ENCODE assay signal across 25 cellular contexts in the genomic region with DNA sequence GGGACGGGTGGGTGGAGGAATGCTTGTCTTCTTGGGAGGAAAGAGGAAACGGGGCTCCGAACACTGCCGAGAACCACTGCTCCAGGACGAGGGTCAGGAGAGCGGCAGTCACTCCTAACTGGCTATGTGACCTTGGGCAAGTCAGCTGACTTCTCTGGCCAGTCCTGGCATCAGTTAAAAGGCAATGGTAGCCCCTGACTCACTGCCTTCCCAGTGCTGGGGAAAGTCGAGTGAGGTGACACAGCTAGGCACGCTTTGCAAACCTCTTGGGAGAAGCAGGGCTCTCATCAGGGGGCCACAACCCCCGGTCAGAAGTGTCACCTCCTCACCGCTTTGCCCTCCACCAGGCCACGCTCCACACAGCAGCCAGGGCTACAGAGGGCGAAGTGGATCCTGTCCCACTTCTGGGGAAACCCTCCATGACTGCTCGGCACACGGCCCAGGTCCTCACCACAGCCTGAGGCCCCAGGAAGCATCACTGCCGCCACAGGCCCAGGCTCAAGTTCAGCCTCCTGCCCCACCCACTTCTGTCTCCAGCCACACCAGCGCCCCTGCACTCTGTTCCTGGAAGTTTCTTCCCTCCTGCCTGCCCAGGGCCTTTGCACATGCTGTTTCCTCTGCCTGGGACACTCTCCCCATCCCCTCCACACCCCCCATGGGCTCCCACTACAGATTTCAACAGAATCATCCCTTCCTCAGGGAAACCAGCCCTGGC. TPM values are rescaled to one million over a fixed set of nuclear protein-coding genes. Genes with fewer than 3 reads are reported as not detected.
DNase-seq lines count a peak whose midpoint lies in the region; ATAC-seq and TF ChIP-seq lines count a peak whose summit lies in the region.
"Had no signal": no experiment of that assay in that cellular context is flagged by ENCODE, and none has a peak within 500 bp of the region (broad histone marks: within the 10 kb centered on the region; RNA-seq: fewer than 3 reads in every experiment).

No MANE protein-coding gene starts in this region.

- 81% methylated on average over 16 of the region's 16 CpGs for WGBS in mesenchymal stem cell

- H2BK15ac ChIP-seq in mesenchymal stem cell (ENCODE audit: low read depth, poor library complexity, severe bottlenecking): no peak overlapping the region

- no peak overlapping the region for H3K4ac ChIP-seq in mesenchymal stem cell (ENCODE audit: low read depth in 1 of 2, low read length in 2 of 2)

- H3K23ac ChIP-seq in mesenchymal stem cell (ENCODE audit: low read length in 2 of 2): no peak overlapping the region

- no peaks in the 10 kb centered on the region for H3K9me3 Mint-ChIP-seq in activated CD8-positive, alpha-beta memory T cell treated with anti-CD3 and anti-CD28 coated beads, Interleukin-2, amount 10 ng/mL, durations not matched to agents 7 days and 5 days (ENCODE audit: low read depth)
- H3K9me3 Mint-ChIP-seq in activated naive CD8-positive, alpha-beta T cell treated with anti-CD3 and anti-CD28 coated beads, Interleukin-2, amount 10 ng/mL, durations not matched to agents 7 days and 5 days: no peaks in the 10 kb centered on the region
- H3K9me3 Mint-ChIP-seq in neural progenitor cell: no peaks in the 10 kb centered on the region
- H3K9me3 Mint-ChIP-seq: memory B cell; naive thymus-derived CD4-positive, alpha-beta T cell; T-helper 2 cell treated with Interferon-gamma antibody and Interleukin-4, amounts not matched to agents 5 μg/mL and 100 μg/mL, for 36 hours had no signal

- no peak overlapping the region for H3K9ac ChIP-seq in neural progenitor cell
- H3K9ac ChIP-seq in mesenchymal stem cell (ENCODE audit: low read length): no peak overlapping the region

- H3K9me3 ChIP-seq in HEK293 (ENCODE audit: control insufficient read depth, insufficient read depth, low read depth, low read length) (no peaks in the 10 kb centered on the region), neural progenitor cell (ENCODE audit: low read depth) (no peaks in the 10 kb centered on the region), mesenchymal stem cell (ENCODE audit: control insufficient read depth, low read length) (no peaks in the 10 kb centered on the region)
- H3K9me3 ChIP-seq: BE2C, HAP-1, upper lobe of left lung had no signal

- no peaks in the 10 kb centered on the region for H3K79me2 ChIP-seq in neural progenitor cell (ENCODE audit: low read depth)

- H3K18ac ChIP-seq in mesenchymal stem cell (ENCODE audit: low read depth in 1 of 2, low read length in 2 of 2): no peak overlapping the region

- DNase-seq in activated CD8-positive, alpha-beta memory T cell treated with anti-CD3 and anti-CD28 coated beads, Interleukin-2, amount 10 ng/mL, durations not matched to agents 7 days and 5 days: no peak
- DNase-seq in activated CD8-positive, alpha-beta memory T cell treated with anti-CD3 and anti-CD28 coated beads, Interleukin-2, amount 50 U/mL, for 4 hours: no peak
- DNase-seq in activated naive CD8-positive, alpha-beta T cell treated with anti-CD3 and anti-CD28 coated beads, Interleukin-2, amount 10 ng/mL, durations not matched to agents 7 days and 5 days: no peak
- no peak for DNase-seq in neural progenitor cell (ENCODE audit: low spot score)
- DNase-seq in mesenchymal stem cell: no peak
- no peak for DNase-seq in pons (ENCODE audit: low spot score)
- no peak for DNase-seq in SHP77 (lab: John Stamatoyannopoulos, UW)
- DNase-seq: 8988T; BE2C; dermis blood vessel endothelial cell; foreskin melanocyte; GDM1; naive thymus-derived CD4-positive, alpha-beta T cell; NCI-H146; NCI-H2171; NCI-H69; upper lobe of left lung had no signal

- H3K4me3 ChIP-seq in HEK293 (ENCODE audit: low read depth, low read length): no peak overlapping the region
- no peak overlapping the region for H3K4me3 ChIP-seq in neural progenitor cell
- H3K4me3 ChIP-seq in mesenchymal stem cell (ENCODE audit: insufficient read depth in 1 of 2, low read depth in 1 of 2, low read length in 2 of 2): no peak overlapping the region
- H3K4me3 ChIP-seq: HAP-1, upper lobe of left lung had no signal

- H3K79me1 ChIP-seq in mesenchymal stem cell (replicated peaks; ENCODE audit: low read length, poor library complexity, severe bottlenecking): no peaks in the 10 kb centered on the region

- CTCF ChIA-PET in activated CD8-positive, alpha-beta memory T cell treated with anti-CD3 and anti-CD28 coated beads, Interleukin-2, amount 10 ng/mL, durations not matched to agents 7 days and 5 days (lab: Charles Lee): interaction anchor here (1.3 to 1.9 kb wide), 4 partner anchors 15 to 54 kb away, joined by 3 to 5 read pairs (median 4); no protein-coding TSS in a partner anchor
- CTCF ChIA-PET in HEK293 (lab: Yijun Ruan, JAX): interaction anchor here (0.6 to 1.2 kb wide), 2 partner anchors 8 to 87 kb away, joined by 3 to 4 read pairs; no protein-coding TSS in a partner anchor

- no peaks in the 10 kb centered on the region for H4K20me1 ChIP-seq in neural progenitor cell (ENCODE audit: low read depth)

- H2AK5ac ChIP-seq in mesenchymal stem cell (ENCODE audit: low read length, severe bottlenecking): no peak overlapping the region

- H3K36me3 Mint-ChIP-seq in activated CD8-positive, alpha-beta memory T cell treated with anti-CD3 and anti-CD28 coated beads, Interleukin-2, amount 10 ng/mL, durations not matched to agents 7 days and 5 days: peaks cover 75% of the 10 kb centered on the region
- H3K36me3 Mint-ChIP-seq in activated naive CD8-positive, alpha-beta T cell treated with anti-CD3 and anti-CD28 coated beads, Interleukin-2, amount 10 ng/mL, durations not matched to agents 7 days and 5 days: peaks cover 49% of the 10 kb centered on the region
- H3K36me3 Mint-ChIP-seq in neural progenitor cell: no peaks in the 10 kb centered on the region
- H3K36me3 Mint-ChIP-seq: memory B cell had no signal

- no peak overlapping the region for H4K91ac ChIP-seq in mesenchymal stem cell (ENCODE audit: low read length)

- H4K8ac ChIP-seq in mesenchymal stem cell (ENCODE audit: low read length): no peak overlapping the region

- no peak overlapping the region for H3K14ac ChIP-seq in mesenchymal stem cell (ENCODE audit: low read length in 2 of 2)

- H3F3A ChIP-seq in neural progenitor cell (ENCODE audit: low read depth): no peaks in the 10 kb centered on the region

- H2AFZ ChIP-seq in neural progenitor cell (replicated peaks) (no peak overlapping the region), mesenchymal stem cell (ENCODE audit: low read depth, low read length) (no peak overlapping the region)

- H3K27me3 Mint-ChIP-seq in activated CD8-positive, alpha-beta memory T cell treated with anti-CD3 and anti-CD28 coated beads, Interleukin-2, amount 10 ng/mL, durations not matched to agents 7 days and 5 days: no peaks in the 10 kb centered on the region
- no peaks in the 10 kb centered on the region for H3K27me3 Mint-ChIP-seq in activated naive CD8-positive, alpha-beta T cell treated with anti-CD3 and anti-CD28 coated beads, Interleukin-2, amount 10 ng/mL, durations not matched to agents 7 days and 5 days
- H3K27me3 Mint-ChIP-seq in neural progenitor cell (ENCODE audit: insufficient read depth, low read depth): peaks cover 9% of the 10 kb centered on the region
- H3K27me3 Mint-ChIP-seq: memory B cell; naive thymus-derived CD4-positive, alpha-beta T cell had no signal

- TF ChIP-seq CTCF in HEK293 (tag by site-specific recombination; IDR thresholded peaks at IDR 0.05): no peak
- no peak for TF ChIP-seq CTCF in neural progenitor cell (IDR thresholded peaks at IDR 0.05)

- peak; percentile 21 for ATAC-seq in activated CD8-positive, alpha-beta memory T cell treated with anti-CD3 and anti-CD28 coated beads, Interleukin-2, amount 10 ng/mL, durations not matched to agents 7 days and 5 days
- peak; percentile 22 for ATAC-seq in activated naive CD8-positive, alpha-beta T cell treated with anti-CD3 and anti-CD28 coated beads, Interleukin-2, amount 10 ng/mL, durations not matched to agents 7 days and 5 days (ENCODE audit: low read depth)
- ATAC-seq: naive thymus-derived CD4-positive, alpha-beta T cell had no signal

- peaks cover 64% of the 10 kb centered on the region for H3K4me1 Mint-ChIP-seq in activated CD8-positive, alpha-beta memory T cell treated with anti-CD3 and anti-CD28 coated beads, Interleukin-2, amount 10 ng/mL, durations not matched to agents 7 days and 5 days
- H3K4me1 Mint-ChIP-seq in activated naive CD8-positive, alpha-beta T cell treated with anti-CD3 and anti-CD28 coated beads, Interleukin-2, amount 10 ng/mL, durations not matched to agents 7 days and 5 days: peaks cover 26% of the 10 kb centered on the region
- H3K4me1 Mint-ChIP-seq in neural progenitor cell: peaks cover 13% of the 10 kb centered on the region

- POLR2A ChIA-PET in HEK293 (lab: Yijun Ruan, JAX): interaction anchor here (0.6 kb wide), 1 partner anchor 12 kb away, joined by 4 read pairs; no protein-coding TSS in a partner anchor
- POLR2A ChIA-PET in activated naive CD8-positive, alpha-beta T cell treated with anti-CD3 and anti-CD28 coated beads, Interleukin-2, amount 10 ng/mL, durations not matched to agents 7 days and 5 days (lab: Charles Lee): interaction anchor here (1.2 to 2.9 kb wide), 5 partner anchors 9 to 16 kb away, joined by 3 to 13 read pairs (median 6); a partner anchor contains a TSS

- no peak overlapping the region for H2BK12ac ChIP-seq in mesenchymal stem cell (ENCODE audit: low read length in 2 of 2)

- no peak overlapping the region for H3K27ac ChIP-seq in HEK293 (ENCODE audit: extremely low read depth, low read depth, low read length)
- H3K27ac ChIP-seq in neural progenitor cell: no peak overlapping the region
- no peak overlapping the region for H3K27ac ChIP-seq in mesenchymal stem cell (ENCODE audit: low read length, poor library complexity, severe bottlenecking)
- H3K27ac ChIP-seq: epithelial cell of prostate, upper lobe of left lung had no signal

- no peak overlapping the region for H2BK120ac ChIP-seq in mesenchymal stem cell (ENCODE audit: low read depth, low read length)

- no peak overlapping the region for H3K4me3 Mint-ChIP-seq in activated CD8-positive, alpha-beta memory T cell treated with anti-CD3 and anti-CD28 coated beads, Interleukin-2, amount 10 ng/mL, durations not matched to agents 7 days and 5 days
- no peak overlapping the region for H3K4me3 Mint-ChIP-seq in activated naive CD8-positive, alpha-beta T cell treated with anti-CD3 and anti-CD28 coated beads, Interleukin-2, amount 10 ng/mL, durations not matched to agents 7 days and 5 days
- no peak overlapping the region for H3K4me3 Mint-ChIP-seq in neural progenitor cell
- H3K4me3 Mint-ChIP-seq: memory B cell; naive thymus-derived CD4-positive, alpha-beta T cell; T-helper 2 cell treated with Interferon-gamma antibody and Interleukin-4, amounts not matched to agents 5 μg/mL and 100 μg/mL, for 36 hours had no signal

- H3K27ac Mint-ChIP-seq in activated CD8-positive, alpha-beta memory T cell treated with anti-CD3 and anti-CD28 coated beads, Interleukin-2, amount 10 ng/mL, durations not matched to agents 7 days and 5 days: peak overlapping the region; percentile 65
- H3K27ac Mint-ChIP-seq in activated naive CD8-positive, alpha-beta T cell treated with anti-CD3 and anti-CD28 coated beads, Interleukin-2, amount 10 ng/mL, durations not matched to agents 7 days and 5 days: peak overlapping the region; percentile 64
- peak overlapping the region; percentile 72 for H3K27ac Mint-ChIP-seq in neural progenitor cell
- H3K27ac Mint-ChIP-seq: memory B cell, progenitor cell of endocrine pancreas had no signal

- no peaks in the 10 kb centered on the region for H3K36me3 ChIP-seq in HEK293 (ENCODE audit: control insufficient read depth in 2 of 2, insufficient read depth in 1 of 2, low read length in 2 of 2)
- H3K36me3 ChIP-seq in neural progenitor cell: no peaks in the 10 kb centered on the region
- H3K36me3 ChIP-seq in mesenchymal stem cell (ENCODE audit: control insufficient read depth in 1 of 2, insufficient read depth in 2 of 2, low read depth in 1 of 2, low read length in 2 of 2): no peaks in the 10 kb centered on the region
- H3K36me3 ChIP-seq: BE2C, HAP-1, upper lobe of left lung had no signal

- H3K4me1 ChIP-seq in HEK293 (ENCODE audit: control insufficient read depth, insufficient read depth, low read length) (no peaks in the 10 kb centered on the region), neural progenitor cell (no peaks in the 10 kb centered on the region), mesenchymal stem cell (ENCODE audit: control insufficient read depth, insufficient read depth, low read depth, low read length) (peaks cover 6% of the 10 kb centered on the region)
- H3K4me1 ChIP-seq: BE2C, HAP-1, upper lobe of left lung had no signal

- H2BK5ac ChIP-seq in mesenchymal stem cell (ENCODE audit: low read depth, low read length, poor library complexity, severe bottlenecking): no peak overlapping the region

- H3K27me3 ChIP-seq in neural progenitor cell (no peaks in the 10 kb centered on the region), mesenchymal stem cell (ENCODE audit: control insufficient read depth in 1 of 2, insufficient read depth in 1 of 2, low read length in 2 of 2) (peaks cover 47 to 61% of the 10 kb centered on the region in 2 experiments)
- H3K27me3 ChIP-seq: BE2C, upper lobe of left lung had no signal

- H3K4me2 ChIP-seq in neural progenitor cell (no peak overlapping the region), mesenchymal stem cell (ENCODE audit: low read length, poor library complexity, severe bottlenecking) (no peak overlapping the region)

RNA-seq across cellular contexts. Expression of a gene that starts 16.3 kb away (rescaled TPM):
- total RNA-seq in activated CD8-positive, alpha-beta memory T cell treated with anti-CD3 and anti-CD28 coated beads, Interleukin-2, amount 10 ng/mL, durations not matched to agents 7 days and 5 days: 100 to 1,000 TPM; 376 to 468 TPM
- 100 to 1,000 TPM; 223 to 232 TPM for total RNA-seq in activated naive CD8-positive, alpha-beta T cell treated with anti-CD3 and anti-CD28 coated beads, Interleukin-2, amount 10 ng/mL, durations not matched to agents 7 days and 5 days
- 0.62 TPM in 1 of 2 replicates, not detected in the other for total RNA-seq in neural progenitor cell (ENCODE audit: low replicate concordance)
- 4.9 TPM for polyA plus RNA-seq in mesenchymal stem cell (2013, experiment 1 of 2)
- 5.1 TPM for polyA plus RNA-seq in mesenchymal stem cell (2013, experiment 2 of 2)
- total RNA-seq: dermis blood vessel endothelial cell, MCF 10A, progenitor cell of endocrine pancreas, SK-MEL-5 had no signal

RNA-seq across cellular contexts. Expression of a gene that starts 23.9 kb away (rescaled TPM):
- 1 to 10 TPM; 1.3 to 3.3 TPM for total RNA-seq in activated CD8-positive, alpha-beta memory T cell treated with anti-CD3 and anti-CD28 coated beads, Interleukin-2, amount 10 ng/mL, durations not matched to agents 7 days and 5 days
- total RNA-seq in activated naive CD8-positive, alpha-beta T cell treated with anti-CD3 and anti-CD28 coated beads, Interleukin-2, amount 10 ng/mL, durations not matched to agents 7 days and 5 days: 1 to 10 TPM; 1.8 to 2.2 TPM
- not detected in 2 replicates for total RNA-seq in neural progenitor cell (ENCODE audit: low replicate concordance)
- not detected for polyA plus RNA-seq in mesenchymal stem cell (2013, experiment 1 of 2)
- not detected for polyA plus RNA-seq in mesenchymal stem cell (2013, experiment 2 of 2)
- total RNA-seq: dermis blood vessel endothelial cell, MCF 10A, SK-MEL-5 had no signal
- polyA plus RNA-seq: naive thymus-derived CD4-positive, alpha-beta T cell had no signal

RNA-seq across cellular contexts. Expression of a gene that starts 54.6 kb away (rescaled TPM):
- total RNA-seq in activated CD8-positive, alpha-beta memory T cell treated with anti-CD3 and anti-CD28 coated beads, Interleukin-2, amount 10 ng/mL, durations not matched to agents 7 days and 5 days: 1 to 10 TPM; 6.7 to 7.4 TPM
- 10 to 100 TPM; 15.2 to 15.7 TPM for total RNA-seq in activated naive CD8-positive, alpha-beta T cell treated with anti-CD3 and anti-CD28 coated beads, Interleukin-2, amount 10 ng/mL, durations not matched to agents 7 days and 5 days
- total RNA-seq in neural progenitor cell (ENCODE audit: low replicate concordance): 7.2 and 12.2 TPM in 2 replicates
- polyA plus RNA-seq in mesenchymal stem cell (2013, experiment 1 of 2): 38.2 TPM
- 37.9 TPM for polyA plus RNA-seq in mesenchymal stem cell (2013, experiment 2 of 2)

Comparison
In these comparisons a context has a peak if more than half of its experiments do, and no peak if none do; other contexts are left out.
1. RNA of a gene that starts 16.3 kb away (total RNA-seq): 376 to 468 TPM in activated CD8-positive, alpha-beta memory T cell treated with anti-CD3 and anti-CD28 coated beads, Interleukin-2, amount 10 ng/mL, durations not matched to agents 7 days and 5 days and 223 to 232 TPM in activated naive CD8-positive, alpha-beta T cell treated with anti-CD3 and anti-CD28 coated beads, Interleukin-2, amount 10 ng/mL, durations not matched to agents 7 days and 5 days; 0.62 TPM in neural progenitor cell; every median in the first group is over 100 times any median in the second.
2. Peak in every context shown above with its lines, with median percentiles within 50 percentile points of each other: H3K27ac Mint-ChIP-seq.